12 cellular contexts compared by ENCODE assay signal in genomic region chr15:43958894-43959330, GRCh38.
DNase-seq lines count a peak whose midpoint lies in the region; ATAC-seq and TF ChIP-seq lines count a peak whose summit lies in the region.
"Had no signal": no experiment of that assay in that cellular context is flagged by ENCODE, and none has a peak within 500 bp of the region (broad histone marks: within the 10 kb centered on the region; RNA-seq: fewer than 3 reads in every experiment).

No MANE protein-coding gene starts in this region.

- DNase-seq in ELR (ENCODE audit: low read depth) (peak; percentile 65), PC-3 (peak; percentile 67), fibroblast of lung (ENCODE audit: low read depth in 2 of 2) (peak; percentile 66 to 97), renal cortical epithelial cell (ENCODE audit: low read depth) (peak; percentile 97), CD14-positive monocyte (ENCODE audit: low spot score) (no peak)
- DNase-seq in activated naive CD4-positive, alpha-beta T cell (lab: John Stamatoyannopoulos, UW), result no peak
- DNase-seq: aorta, GDM1, MV-4-11, T-helper 1 cell had no signal

- BruUV-seq in PC-3 (replicated peaks; lab: Mats Ljungman, UMichigan), result no TSS peak

- no peak overlapping the region for H3K27ac Mint-ChIP-seq in CD14-positive monocyte

- no peak overlapping the region for H3K4me2 ChIP-seq in PC-3 (ENCODE audit: low read length)
- H3K4me2 ChIP-seq in fibroblast of lung (ENCODE audit: extremely low read depth, insufficient read depth, low read length), result peak overlapping the region; percentile 72
- H3K4me2 ChIP-seq: smooth muscle cell had no signal

- H3F3A ChIP-seq in PC-3 (ENCODE audit: low read length, unreplicated experiment), result no peaks in the 10 kb centered on the region

- H4K20me1 ChIP-seq in PC-3 (ENCODE audit: low read length) (no peaks in the 10 kb centered on the region), fibroblast of lung (ENCODE audit: control insufficient read depth, extremely low read depth, insufficient read depth, low read length) (no peaks in the 10 kb centered on the region)

- H3K9me2 ChIP-seq in PC-3 (replicated peaks; ENCODE audit: low read length), result no peaks in the 10 kb centered on the region

- H3K36me3 Mint-ChIP-seq in CD14-positive monocyte, result no peaks in the 10 kb centered on the region

- H3K27ac ChIP-seq in PC-3 (ENCODE audit: low read length) (no peak overlapping the region), fibroblast of lung (ENCODE audit: insufficient read depth, low read length) (no peak overlapping the region)

- H3K4me1 Mint-ChIP-seq in CD14-positive monocyte, result no peaks in the 10 kb centered on the region

- peaks cover 0 to 6% (median 0%) of the 10 kb centered on the region in 7 donors for H3K9me3 Mint-ChIP-seq in CD14-positive monocyte

- H3K4me1 ChIP-seq in PC-3 (ENCODE audit: insufficient read depth, low read length) (peaks cover 16% of the 10 kb centered on the region), fibroblast of lung (ENCODE audit: control insufficient read depth, extremely low read depth, insufficient read depth, low read length) (peaks cover 11% of the 10 kb centered on the region)

- H3K4me3 ChIP-seq in PC-3 (ENCODE audit: low read length) (no peak overlapping the region), fibroblast of lung (replicated peaks in 1 of 4; ENCODE audit: control extremely low read depth in 1 of 4, insufficient read depth in 1 of 4, low read depth in 3 of 4, low read length in 4 of 4) (no peak overlapping the region)
- H3K4me3 ChIP-seq: smooth muscle cell had no signal

- H2AFZ ChIP-seq in PC-3 (ENCODE audit: low read length) (no peak overlapping the region), fibroblast of lung (ENCODE audit: low read length) (no peak overlapping the region)

- H3K27me3 ChIP-seq in PC-3 (ENCODE audit: low read length) (no peaks in the 10 kb centered on the region), fibroblast of lung (ENCODE audit: control insufficient read depth, insufficient read depth, low read length) (no peaks in the 10 kb centered on the region)

- intact Hi-C loops in PC-3 (cut with micrococcal nuclease) (loop anchor here (2.0 kb wide), 1 partner anchor 50 kb away; no protein-coding TSS in a partner anchor), CD14-positive monocyte (cut with micrococcal nuclease) (no loop called here)

- peaks cover 3 to 22% (median 12%) of the 10 kb centered on the region in 3 donors for H3K27me3 Mint-ChIP-seq in CD14-positive monocyte (ENCODE audit: low read depth in 3 of 3)

- ATAC-seq in PC-3 (peak; percentile 78), HG02970 (IDR thresholded peaks at IDR 0.05; ENCODE audit: low FRiP score, unreplicated experiment) (no peak)

- CTCF ChIA-PET in PC-3 (lab: Charles Lee), result interaction anchor here (0.5 kb wide), 1 partner anchor 619 kb away, joined by 3 read pairs; no protein-coding TSS in a partner anchor

- no peak overlapping the region for H3K9ac ChIP-seq in PC-3 (ENCODE audit: low read length)
- H3K9ac ChIP-seq in fibroblast of lung (ENCODE audit: insufficient read depth, low read length), result no peak overlapping the region

- H3K4me3 Mint-ChIP-seq in CD14-positive monocyte, result no peak overlapping the region

- TF ChIP-seq CTCF in PC-3 (conservative IDR thresholded peaks at IDR 0.05; ENCODE audit: low read depth, low read length) (no peak), fibroblast of lung (conservative IDR thresholded peaks at IDR 0.05 in 1 of 2, IDR thresholded peaks at IDR 0.05 in 1 of 2; ENCODE audit: low read depth in 1 of 2, low read length in 2 of 2) (no peak), CD14-positive monocyte (IDR thresholded peaks at IDR 0.05) (no peak)

- no peaks in the 10 kb centered on the region for H3K36me3 ChIP-seq in PC-3 (ENCODE audit: low read depth, low read length)
- H3K36me3 ChIP-seq in fibroblast of lung (ENCODE audit: control insufficient read depth, insufficient read depth, low read length), result no peaks in the 10 kb centered on the region

- H3K79me2 ChIP-seq in PC-3 (ENCODE audit: low read length) (no peaks in the 10 kb centered on the region), fibroblast of lung (ENCODE audit: control insufficient read depth, insufficient read depth, low read length) (no peaks in the 10 kb centered on the region)

- POLR2A ChIA-PET in PC-3 (lab: Charles Lee; ENCODE audit: unreplicated experiment), result interaction anchor here (0.5 kb wide), 2 partner anchors 96 to 131 kb away, joined by 4 to 11 read pairs; no protein-coding TSS in a partner anchor

- no peaks in the 10 kb centered on the region for H3K9me3 ChIP-seq in PC-3 (ENCODE audit: low read length)
- no peaks in the 10 kb centered on the region for H3K9me3 ChIP-seq in fibroblast of lung (ENCODE audit: control insufficient read depth, insufficient read depth, low read depth, low read length)

Comparison
In these comparisons a context has a peak if more than half of its experiments do, and no peak if none do; other contexts are left out.
1. DNase-seq: peak in ELR (single experiment), PC-3 (single experiment), fibroblast of lung (2 of 2) and renal cortical epithelial cell (single experiment); none in CD14-positive monocyte (single experiment) and activated naive CD4-positive, alpha-beta T cell (0 of 4).